Comparison of ENCODE assay signal across 15 cellular contexts in the genomic region with DNA sequence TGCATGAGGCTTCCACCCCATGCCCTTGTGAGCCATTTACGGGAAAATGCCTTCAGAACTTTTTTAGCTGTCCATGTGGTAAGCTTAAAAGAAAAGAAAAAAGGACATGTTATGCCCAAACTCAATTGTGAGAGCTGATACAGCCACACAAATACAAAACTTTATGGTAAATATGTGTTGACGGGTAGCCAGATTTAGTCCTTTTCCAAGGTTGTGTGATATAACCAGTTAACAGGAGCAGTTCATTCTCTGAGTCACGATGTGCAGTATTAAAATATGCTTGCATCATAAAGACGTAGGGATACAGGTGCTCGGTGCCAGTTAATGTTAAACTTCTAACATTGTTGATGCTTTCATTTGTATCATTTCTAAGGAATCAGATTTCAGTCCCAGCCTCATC.
"Had no signal": no experiment of that assay in that cellular context is flagged by ENCODE, and none has a peak within 500 bp of the region (broad histone marks: within the 10 kb centered on the region; RNA-seq: fewer than 3 reads in every experiment).

No MANE protein-coding gene starts in this region.

- H3K27ac Mint-ChIP-seq: activated CD4-positive, alpha-beta T cell treated with anti-CD3 and anti-CD28 coated beads, Interleukin-2, amount 10 ng/mL, durations not matched to agents 24 days and 14 days; activated CD8-positive, alpha-beta T cell treated with anti-CD3 and anti-CD28 coated beads, Interleukin-2, amount 10 ng/mL, durations not matched to agents 7 days and 5 days; activated naive CD8-positive, alpha-beta T cell treated with anti-CD3 and anti-CD28 coated beads, Interleukin-2, amount 10 ng/mL, durations not matched to agents 7 days and 5 days; memory B cell; nephron; stimulated activated memory B cell treated with anti-CD40 and anti-IgM and Interleukin-4, amounts not matched to agents 10 μg/mL and 1 μg/mL and 100 μg/mL, for 72 hours; T-helper 17 cell; WTC11 had no signal

- H3K9me3 Mint-ChIP-seq: activated CD4-positive, alpha-beta T cell treated with anti-CD3 and anti-CD28 coated beads, Interleukin-2, amount 10 ng/mL, durations not matched to agents 24 days and 14 days; activated naive CD8-positive, alpha-beta T cell treated with anti-CD3 and anti-CD28 coated beads, Interleukin-2, amount 10 ng/mL, durations not matched to agents 7 days and 5 days; memory B cell; nephron; stimulated activated memory B cell treated with anti-CD40 and anti-IgM and Interleukin-4, amounts not matched to agents 10 μg/mL and 1 μg/mL and 100 μg/mL, for 72 hours; WTC11 had no signal

- H3K36me3 Mint-ChIP-seq: activated naive CD8-positive, alpha-beta T cell treated with anti-CD3 and anti-CD28 coated beads, Interleukin-2, amount 10 ng/mL, durations not matched to agents 7 days and 5 days; memory B cell; stimulated activated memory B cell treated with anti-CD40 and anti-IgM and Interleukin-4, amounts not matched to agents 10 μg/mL and 1 μg/mL and 100 μg/mL, for 72 hours; WTC11 had no signal

- H3K4me3 Mint-ChIP-seq: activated CD4-positive, alpha-beta T cell treated with anti-CD3 and anti-CD28 coated beads, Interleukin-2, amount 10 ng/mL, durations not matched to agents 24 days and 14 days; activated CD8-positive, alpha-beta T cell treated with anti-CD3 and anti-CD28 coated beads, Interleukin-2, amount 10 ng/mL, durations not matched to agents 7 days and 5 days; activated naive CD8-positive, alpha-beta T cell treated with anti-CD3 and anti-CD28 coated beads, Interleukin-2, amount 10 ng/mL, durations not matched to agents 7 days and 5 days; memory B cell; stimulated activated memory B cell treated with anti-CD40 and anti-IgM and Interleukin-4, amounts not matched to agents 10 μg/mL and 1 μg/mL and 100 μg/mL, for 72 hours; T-helper 17 cell; WTC11 had no signal

- ATAC-seq: activated CD8-positive, alpha-beta T cell treated with anti-CD3 and anti-CD28 coated beads, Interleukin-2, amount 10 ng/mL, durations not matched to agents 7 days and 5 days; gastroesophageal sphincter; stimulated activated memory B cell treated with anti-CD40 and anti-IgM and Interleukin-4, amounts not matched to agents 10 μg/mL and 1 μg/mL and 100 μg/mL, for 72 hours; T-helper 17 cell; WTC11 had no signal

- DNase-seq: activated CD4-positive, alpha-beta T cell treated with anti-CD3 and anti-CD28 coated beads, Interleukin-2, amount 10 ng/mL, durations not matched to agents 24 days and 14 days; activated CD8-positive, alpha-beta memory T cell treated with anti-CD3 and anti-CD28 coated beads, Interleukin-2, amount 50 U/mL, for 4 hours; activated CD8-positive, alpha-beta T cell treated with anti-CD3 and anti-CD28 coated beads, Interleukin-2, amount 10 ng/mL, durations not matched to agents 7 days and 5 days; activated gamma-delta T cell treated with Interleukin-2 at 50 U/mL for 16 hours; activated naive CD8-positive, alpha-beta T cell treated with anti-CD3 and anti-CD28 coated beads, Interleukin-2, amount 10 ng/mL, durations not matched to agents 7 days and 5 days; activated T-cell treated with anti-CD3 and anti-CD28 coated beads, Interleukin-2, amount 50 U/mL, for 48 hours; left ventricle myocardium inferior; stimulated activated CD4-positive, alpha-beta T cell treated with anti-CD3 and anti-CD28 coated beads, Interleukin-12 subunit alpha, Interleukin-12 subunit beta, amount 100 ng/mL, for 4 hours; stimulated activated CD4-positive, alpha-beta T cell treated with anti-CD3 and anti-CD28 coated beads, Interleukin-2, amount 100 ng/mL, for 24 hours; T-helper 17 cell had no signal

- H3K4me1 Mint-ChIP-seq: memory B cell; stimulated activated memory B cell treated with anti-CD40 and anti-IgM and Interleukin-4, amounts not matched to agents 10 μg/mL and 1 μg/mL and 100 μg/mL, for 72 hours had no signal
